Comparison of ENCODE assay signal across 10 cellular contexts in genomic region chr20:44407402-44408184, GRCh38. TPM values are rescaled to one million over a fixed set of nuclear protein-coding genes. Genes with fewer than 3 reads are reported as not detected.
DNase-seq lines count a peak whose midpoint lies in the region; ATAC-seq and TF ChIP-seq lines count a peak whose summit lies in the region.
"Had no signal": no experiment of that assay in that cellular context is flagged by ENCODE, and none has a peak within 500 bp of the region (broad histone marks: within the 10 kb centered on the region; RNA-seq: fewer than 3 reads in every experiment).

No MANE protein-coding gene starts in this region.

- H3K9me3 Mint-ChIP-seq in nephron, result no peaks in the 10 kb centered on the region
- H3K9me3 Mint-ChIP-seq in activated naive CD4-positive, alpha-beta T cell treated with anti-CD3 and anti-CD28 coated beads for 36 hours, result no peaks in the 10 kb centered on the region

- intact Hi-C loops in activated naive CD4-positive, alpha-beta T cell treated with anti-CD3 and anti-CD28 coated beads for 36 hours (cut with micrococcal nuclease), result no loop called here

- peak overlapping the region in 2 of 3 experiments; percentile 59 to 60 for H3K27ac Mint-ChIP-seq in nephron
- no peak overlapping the region for H3K27ac Mint-ChIP-seq in activated naive CD4-positive, alpha-beta T cell treated with anti-CD3 and anti-CD28 coated beads for 36 hours

- peak; percentile 53 for DNase-seq in GM03348 (ENCODE audit: low spot score)
- DNase-seq in NB4 (ENCODE audit: low read depth), result peak; percentile 80
- DNase-seq in epithelial cell of esophagus (ENCODE audit: low read depth), result peak; percentile 94
- DNase-seq in DMS 273 treated with DMSO at 0.1 percent for 48 hours (lab: John Stamatoyannopoulos, UW), result no peak
- DNase-seq in activated CD4-positive, CD25-positive, alpha-beta regulatory T cell (lab: John Stamatoyannopoulos, UW), result no peak
- DNase-seq in activated naive CD4-positive, alpha-beta T cell treated with anti-CD3 and anti-CD28 coated beads for 36 hours, result no peak
- DNase-seq: activated naive CD4-positive, alpha-beta T cell treated with anti-CD3 and anti-CD28 coated beads, Interleukin-2, amount 50 U/mL, for 16 hours had no signal

- H3K36me3 Mint-ChIP-seq in nephron (ENCODE audit: low read depth), result no peaks in the 10 kb centered on the region
- no peaks in the 10 kb centered on the region for H3K36me3 Mint-ChIP-seq in activated naive CD4-positive, alpha-beta T cell treated with anti-CD3 and anti-CD28 coated beads for 36 hours (ENCODE audit: low read depth)

- peaks cover 9% of the 10 kb centered on the region for H3K4me1 Mint-ChIP-seq in nephron
- no peaks in the 10 kb centered on the region for H3K4me1 Mint-ChIP-seq in activated naive CD4-positive, alpha-beta T cell treated with anti-CD3 and anti-CD28 coated beads for 36 hours (ENCODE audit: low read depth)

- TF ChIP-seq POLR2A in NB4 (IDR thresholded peaks at IDR 0.05; ENCODE audit: extremely low read depth, insufficient read length), result no peak

- peaks cover 8% of the 10 kb centered on the region for H3K27me3 Mint-ChIP-seq in nephron (ENCODE audit: low read depth)
- H3K27me3 Mint-ChIP-seq in activated naive CD4-positive, alpha-beta T cell treated with anti-CD3 and anti-CD28 coated beads for 36 hours (ENCODE audit: low read depth), result no peaks in the 10 kb centered on the region

- CTCF ChIA-PET in activated naive CD4-positive, alpha-beta T cell treated with anti-CD3 and anti-CD28 coated beads for 36 hours (lab: Charles Lee), result interaction anchor here (0.9 kb wide), 1 partner anchor 18 kb away, joined by 3 read pairs; no protein-coding TSS in a partner anchor

- TF ChIP-seq CTCF in NB4 (IDR thresholded peaks at IDR 0.05; ENCODE audit: low read depth, low read length), result no peak
- no peak for TF ChIP-seq CTCF in epithelial cell of esophagus (IDR thresholded peaks at IDR 0.05; ENCODE audit: insufficient read depth, low read depth, low read length, missing control alignments)
- TF ChIP-seq CTCF in nephron (IDR thresholded peaks at IDR 0.05; ENCODE audit: unreplicated experiment in 3 of 3), result no peak

- no peak overlapping the region for H3K4me3 ChIP-seq in NB4 (ENCODE audit: low read depth, low read length)
- H3K4me3 ChIP-seq in epithelial cell of esophagus (ENCODE audit: low read length), result no peak overlapping the region

- no peak for ATAC-seq in GM21576 (IDR thresholded peaks at IDR 0.05; ENCODE audit: unreplicated experiment)

- no peak overlapping the region for H3K4me3 Mint-ChIP-seq in nephron
- H3K4me3 Mint-ChIP-seq in activated naive CD4-positive, alpha-beta T cell treated with anti-CD3 and anti-CD28 coated beads for 36 hours, result no peak overlapping the region

RNA-seq across cellular contexts. Expression of gene HNF4A, which starts 52.1 kb away (rescaled TPM):
- total RNA-seq in activated naive CD4-positive, alpha-beta T cell treated with anti-CD3 and anti-CD28 coated beads for 36 hours, result not detected
- total RNA-seq: urinary bladder had no signal

Comparison
In these comparisons a context has a peak if more than half of its experiments do, and no peak if none do; other contexts are left out.
1. DNase-seq: peak in GM03348 (single experiment), NB4 (single experiment) and epithelial cell of esophagus (single experiment); none in DMS 273 treated with DMSO at 0.1 percent for 48 hours (single experiment), activated CD4-positive, CD25-positive, alpha-beta regulatory T cell (0 of 4) and activated naive CD4-positive, alpha-beta T cell treated with anti-CD3 and anti-CD28 coated beads for 36 hours (single experiment).